7 cellular contexts compared by ENCODE assay signal in genomic region chr10:87311520-87311919, GRCh38. TPM values are rescaled to one million over a fixed set of nuclear protein-coding genes. Genes with fewer than 3 reads are reported as not detected.
A peak's percentile ranks its signal among the peaks of the same experiment; 100 is the strongest.
DNase-seq lines count a peak whose midpoint lies in the region; ATAC-seq, FAIRE-seq and TF ChIP-seq lines count a peak whose summit lies in the region.
"Not testable (repeated sequence)": the region's sequence is repeated elsewhere in the genome, so short reads cannot be mapped to it uniquely, and the experiment has no call there.

No MANE protein-coding gene starts in this region.

- not testable (repeated sequence) for H3K4me1 ChIP-seq in HCT116 (ENCODE audit: control insufficient read depth in 1 of 2, insufficient read depth in 2 of 2, low read length in 2 of 2); RWPE2 (ENCODE audit: insufficient read depth, poor library complexity, severe bottlenecking); K562 (replicated peaks in 1 of 2; ENCODE audit: control insufficient read depth in 2 of 2, insufficient read depth in 2 of 2, low read length in 2 of 2); keratinocyte (ENCODE audit: control insufficient read depth, extremely low read depth, insufficient read depth, low read length); mucosa of descending colon (ENCODE audit: low read depth)

- TF ChIP-seq RAD21 in HCT116 (IDR thresholded peaks at IDR 0.05; ENCODE audit: low read depth); K562 (CRISPR knock-in tag; conservative IDR thresholded peaks at IDR 0.05 in 1 of 2, IDR thresholded peaks at IDR 0.05 in 1 of 2): not testable (repeated sequence)

- not testable (repeated sequence) for H3K4me2 ChIP-seq in HCT116 (ENCODE audit: low read length); K562 (ENCODE audit: insufficient read depth, low read length); keratinocyte (ENCODE audit: control insufficient read depth, extremely low read depth, insufficient read depth, low read depth, low read length)

- not testable (repeated sequence) for H3K9me1 ChIP-seq in K562 (ENCODE audit: control insufficient read depth, insufficient read depth, low read length); keratinocyte (ENCODE audit: control insufficient read depth, extremely low read depth, insufficient read depth, low read length)

- not testable (repeated sequence) for H4K20me1 ChIP-seq in HCT116 (ENCODE audit: insufficient read depth); K562 (replicated peaks; ENCODE audit: control insufficient read depth, insufficient read depth, low read length); keratinocyte (ENCODE audit: control insufficient read depth, extremely low read depth, insufficient read depth, low read length)

- not testable (repeated sequence) for H3K9me3 Mint-ChIP-seq in activated CD8-positive, alpha-beta T cell treated with anti-CD3 and anti-CD28 coated beads, Interleukin-2, amount 10 ng/mL, durations not matched to agents 7 days and 5 days (ENCODE audit: insufficient read depth)

- not testable (repeated sequence) for H3K9me3 ChIP-seq in HCT116 (ENCODE audit: control insufficient read depth in 1 of 2, insufficient read depth in 1 of 2, low read depth in 1 of 2, low read length in 2 of 2); RWPE2 (ENCODE audit: severe bottlenecking); K562 (replicated peaks; ENCODE audit: control insufficient read depth, insufficient read depth, low read depth, low read length); keratinocyte (ENCODE audit: control insufficient read depth, low read depth, low read length); mucosa of descending colon

- not testable (repeated sequence) for H3K4me3 Mint-ChIP-seq in activated CD8-positive, alpha-beta T cell treated with anti-CD3 and anti-CD28 coated beads, Interleukin-2, amount 10 ng/mL, durations not matched to agents 7 days and 5 days

- not testable (repeated sequence) for H2AFZ ChIP-seq in HCT116 (ENCODE audit: low read depth, low read length, poor library complexity, severe bottlenecking); K562 (ENCODE audit: low read depth, low read length); keratinocyte (ENCODE audit: control insufficient read depth, low read length)

- intact Hi-C loops in HCT116 (cut with micrococcal nuclease); K562 (cut with micrococcal nuclease); mucosa of descending colon (cut with DNase I, micrococcal nuclease): not testable (repeated sequence)

- not testable (repeated sequence) for TF ChIP-seq CTCF in HCT116 (IDR thresholded peaks at IDR 0.05 in 2 of 3, conservative IDR thresholded peaks at IDR 0.05 in 1 of 3; ENCODE audit: borderline replicate concordance in 1 of 3, insufficient read depth in 1 of 3, low read depth in 2 of 3, low read length in 2 of 3); RWPE2 (IDR thresholded peaks at IDR 0.05; ENCODE audit: poor library complexity, severe bottlenecking); K562 (IDR thresholded peaks at IDR 0.05 in 2 of 3, conservative IDR thresholded peaks at IDR 0.05 in 1 of 3; ENCODE audit: insufficient read depth in 2 of 3, low read depth in 1 of 3, low read length in 3 of 3); keratinocyte (optimal IDR thresholded peaks at IDR 0.05 in 1 of 3, IDR thresholded peaks at IDR 0.05 in 1 of 3, conservative IDR thresholded peaks at IDR 0.05 in 1 of 3; ENCODE audit: extremely low read depth in 1 of 3, insufficient read depth in 2 of 3, low read length in 3 of 3); mucosa of descending colon (IDR thresholded peaks at IDR 0.05)

- dilution Hi-C loops in keratinocyte (cut with MboI; ENCODE audit: extremely low pct_ligation_motif_present, low sequenced_read_pairs): not testable (repeated sequence)

- not testable (repeated sequence) for DNase-seq in GM18507 (ENCODE audit: extremely low spot score, insufficient read length, low read depth); HCT116 (ENCODE audit: low read depth, low spot score); RWPE2 (ENCODE audit: low spot score); activated CD8-positive, alpha-beta T cell treated with anti-CD3 and anti-CD28 coated beads, Interleukin-2, amount 10 ng/mL, durations not matched to agents 7 days and 5 days; K562 (ENCODE audit: extremely low read depth in 1 of 4, low spot score in 3 of 4); keratinocyte (ENCODE audit: low read depth, low spot score); mucosa of descending colon

- H3K4me3 ChIP-seq in HCT116 (replicated peaks in 1 of 2; ENCODE audit: low read depth in 1 of 2, low read length in 2 of 2); RWPE2 (ENCODE audit: severe bottlenecking); K562; keratinocyte (ENCODE audit: control insufficient read depth in 2 of 3, extremely low read depth in 1 of 3, insufficient read depth in 2 of 3, low read depth in 1 of 3, low read length in 3 of 3); mucosa of descending colon: not testable (repeated sequence)

- H3K36me3 Mint-ChIP-seq in activated CD8-positive, alpha-beta T cell treated with anti-CD3 and anti-CD28 coated beads, Interleukin-2, amount 10 ng/mL, durations not matched to agents 7 days and 5 days (ENCODE audit: low read depth): not testable (repeated sequence)

- WGBS in K562 (ENCODE audit: insufficient coverage, low coverage, missing lambda C conversion rate): 43% methylated on average over 1 of the region's 1 CpG

- not testable (repeated sequence) for H3K27me3 Mint-ChIP-seq in activated CD8-positive, alpha-beta T cell treated with anti-CD3 and anti-CD28 coated beads, Interleukin-2, amount 10 ng/mL, durations not matched to agents 7 days and 5 days (ENCODE audit: low read depth)

- in situ Hi-C loops in K562 (cut with MboI): not testable (repeated sequence)

- POLR2A ChIA-PET in HCT116 (lab: Charles Lee); activated CD8-positive, alpha-beta T cell treated with anti-CD3 and anti-CD28 coated beads, Interleukin-2, amount 10 ng/mL, durations not matched to agents 7 days and 5 days (lab: Charles Lee); K562 (lab: Yijun Ruan, JAX): not testable (repeated sequence)

- not testable (repeated sequence) for H3K36me3 ChIP-seq in HCT116 (ENCODE audit: control insufficient read depth in 1 of 2, insufficient read depth in 2 of 2, low read length in 2 of 2); RWPE2 (ENCODE audit: low read depth); K562 (ENCODE audit: control insufficient read depth, insufficient read depth, low read length); keratinocyte (ENCODE audit: control insufficient read depth in 2 of 2, extremely low read depth in 1 of 2, insufficient read depth in 2 of 2, low read length in 2 of 2); mucosa of descending colon (ENCODE audit: low read depth)

- not testable (repeated sequence) for TF ChIP-seq POLR2A in HCT116 (IDR thresholded peaks at IDR 0.05; ENCODE audit: borderline replicate concordance, extremely low read depth, insufficient read depth, insufficient read length); K562 (conservative IDR thresholded peaks at IDR 0.05)

- RAD21 ChIA-PET in HCT116 (lab: Charles Lee; ENCODE audit: low non-redundant PET in 1 of 2, low total read pairs in 2 of 2, uncharacterized antibody in 2 of 2, unreplicated experiment in 2 of 2): not testable (repeated sequence)

- not testable (repeated sequence) for BruUV-seq in HCT116 (replicated peaks; lab: Mats Ljungman, UMichigan); K562 (replicated peaks; lab: Mats Ljungman, UMichigan)

- not testable (repeated sequence) for H3K27ac Mint-ChIP-seq in activated CD8-positive, alpha-beta T cell treated with anti-CD3 and anti-CD28 coated beads, Interleukin-2, amount 10 ng/mL, durations not matched to agents 7 days and 5 days

- H3K79me2 ChIP-seq in HCT116 (ENCODE audit: insufficient read depth, low read length); K562 (ENCODE audit: control insufficient read depth, insufficient read depth, low read length); keratinocyte (ENCODE audit: control insufficient read depth, insufficient read depth, low read length): not testable (repeated sequence)

- not testable (repeated sequence) for H3K27ac ChIP-seq in HCT116 (ENCODE audit: low read depth, low read length); RWPE2 (ENCODE audit: poor library complexity, severe bottlenecking); K562 (ENCODE audit: extremely low read depth, low read depth, low read length); keratinocyte (ENCODE audit: control insufficient read depth, insufficient read depth, low read length)

- not testable (repeated sequence) for H3K9ac ChIP-seq in HCT116 (ENCODE audit: low read length); K562 (ENCODE audit: insufficient read depth in 1 of 2, low read depth in 2 of 2, low read length in 2 of 2); keratinocyte (ENCODE audit: control insufficient read depth, extremely low read depth, insufficient read depth, low read length)

- CTCF ChIA-PET in HCT116 (lab: Charles Lee); activated CD8-positive, alpha-beta T cell treated with anti-CD3 and anti-CD28 coated beads, Interleukin-2, amount 10 ng/mL, durations not matched to agents 7 days and 5 days (lab: Charles Lee); K562 (lab: Yijun Ruan, JAX; ENCODE audit: low intra/inter-chr PET ratio): not testable (repeated sequence)

- peak; percentile 65 for FAIRE-seq in GM18507 (lab: Jason Lieb, UNC)
- FAIRE-seq in K562 (lab: Jason Lieb, UNC): peak; percentile 54
- FAIRE-seq in keratinocyte (lab: Jason Lieb, UNC): peak; percentile 48

- peak; percentile 68 for ATAC-seq in HCT116
- ATAC-seq in RWPE2 (ENCODE audit: low read depth): peak; percentile 42; the same call in 1 of the 3 replicates
- peak; percentile 56 for ATAC-seq in activated CD8-positive, alpha-beta T cell treated with anti-CD3 and anti-CD28 coated beads, Interleukin-2, amount 10 ng/mL, durations not matched to agents 7 days and 5 days
- peak; percentile 42 for ATAC-seq in K562
- ATAC-seq in mucosa of descending colon: peak; percentile 70

- not testable (repeated sequence) for TF ChIP-seq EP300 in K562 (IDR thresholded peaks at IDR 0.05; ENCODE audit: low read length)

- not testable (repeated sequence) for H3K4me1 Mint-ChIP-seq in activated CD8-positive, alpha-beta T cell treated with anti-CD3 and anti-CD28 coated beads, Interleukin-2, amount 10 ng/mL, durations not matched to agents 7 days and 5 days (ENCODE audit: low read depth)

- not testable (repeated sequence) for H3K27me3 ChIP-seq in HCT116 (ENCODE audit: insufficient read depth, low read length); RWPE2 (ENCODE audit: insufficient read depth, poor library complexity, severe bottlenecking); K562 (ENCODE audit: control insufficient read depth in 2 of 2, insufficient read depth in 2 of 2, low read length in 2 of 2); keratinocyte (ENCODE audit: control insufficient read depth, extremely low read depth, insufficient read depth, low read length)

- H3K9me2 ChIP-seq in HCT116 (ENCODE audit: insufficient read depth): not testable (repeated sequence)

RNA-seq across cellular contexts. Expression of gene NUTM2D, which starts 46.0 kb away (rescaled TPM):
- 2.8 TPM for total RNA-seq in HCT116 (2021; ENCODE audit: unreplicated experiment)
- 2.4 TPM in 2 replicates for polyA plus RNA-seq in HCT116 (2012)
- total RNA-seq in activated CD8-positive, alpha-beta T cell treated with anti-CD3 and anti-CD28 coated beads, Interleukin-2, amount 10 ng/mL, durations not matched to agents 7 days and 5 days: 1 to 10 TPM; 1.6 to 2.0 TPM
- total RNA-seq in K562 (2011; cell fraction: chromatin; rRNA removed; ENCODE audit: low replicate concordance): 6.2 and 11.2 TPM in 2 replicates
- 9.0 and 9.3 TPM in 2 replicates for total RNA-seq in K562 (2011; cell fraction: nucleolus; rRNA removed)
- total RNA-seq in K562 (2011; cell fraction: nucleoplasm; rRNA removed): 5.9 and 7.6 TPM in 2 replicates
- 5.1 and 5.3 TPM in 2 replicates for total RNA-seq in K562 (2014; rRNA removed)
- total RNA-seq in K562 (2014; rRNA removed; fragmentation: Illumina TruSeq; extraction: Trizol): 3.0 and 3.5 TPM in 2 replicates
- 5.3 and 5.6 TPM in 2 replicates for total RNA-seq in K562 (2015; rRNA removed; fragmentation: Illumina TruSeq; extraction: Trizol)
- total RNA-seq in K562 (2021): 8.6 and 9.6 TPM in 2 replicates
- polyA plus RNA-seq in K562 (2011; rRNA removed): 2.8 and 2.9 TPM in 2 replicates
- 2.2 and 5.4 TPM in 2 replicates for polyA plus RNA-seq in K562 (2011; cell fraction: cytosol; rRNA removed)
- 3.7 and 10.4 TPM in 2 replicates for polyA plus RNA-seq in K562 (2011; cell fraction: nucleus; rRNA removed)
- polyA plus RNA-seq in K562 (2012): 7.6 and 12.5 TPM in 2 replicates
- polyA plus RNA-seq in K562 (2014; fragmentation: Illumina TruSeq; extraction: Trizol): 6.8 and 7.6 TPM in 2 replicates
- polyA plus RNA-seq in K562 (2014; fragmentation: Nextera tagmentation; extraction: Ambion mirVana): under 1 TPM; 0.01 TPM
- 5.4 and 6.4 TPM in 2 replicates for polyA plus RNA-seq in K562 (2014; rRNA removed)
- 2.6 and 5.0 TPM in 2 replicates for polyA minus RNA-seq in K562 (2011; rRNA and poly(A)+ RNA removed)
- polyA minus RNA-seq in K562 (2011; cell fraction: cytosol; rRNA and poly(A)+ RNA removed): 4.6 and 5.0 TPM in 2 replicates
- 2.0 and 3.0 TPM in 2 replicates for polyA minus RNA-seq in K562 (2011; cell fraction: nucleus; rRNA and poly(A)+ RNA removed)
- 2.5 to 4.8 TPM (median 3.9 TPM) in 3 replicates for polyA plus RNA-seq in keratinocyte
- polyA plus RNA-seq in keratinocyte (2011; ENCODE audit: low read depth): 0.82 TPM
- polyA plus RNA-seq in keratinocyte (2011; cell fraction: cytosol; rRNA removed): 2.9 and 4.2 TPM in 2 replicates
- polyA plus RNA-seq in keratinocyte (2011; cell fraction: nucleus; rRNA removed): 7.6 and 10.3 TPM in 2 replicates
- polyA plus RNA-seq in keratinocyte (2012; ENCODE audit: low replicate concordance): 2.3 and 4.6 TPM in 2 replicates
- 4.0 to 5.3 TPM (median 4.1 TPM) in 3 replicates for polyA minus RNA-seq in keratinocyte
- polyA minus RNA-seq in keratinocyte (2011; cell fraction: cytosol; rRNA and poly(A)+ RNA removed): 5.4 TPM
- polyA minus RNA-seq in keratinocyte (2011; cell fraction: nucleus; rRNA and poly(A)+ RNA removed): 3.7 and 6.3 TPM in 2 replicates
- total RNA-seq in mucosa of descending colon: 1 to 10 TPM; 7.0 to 7.2 (median 7.1) TPM
